Comparison of ENCODE assay signal across 8 cellular contexts in the genomic region with DNA sequence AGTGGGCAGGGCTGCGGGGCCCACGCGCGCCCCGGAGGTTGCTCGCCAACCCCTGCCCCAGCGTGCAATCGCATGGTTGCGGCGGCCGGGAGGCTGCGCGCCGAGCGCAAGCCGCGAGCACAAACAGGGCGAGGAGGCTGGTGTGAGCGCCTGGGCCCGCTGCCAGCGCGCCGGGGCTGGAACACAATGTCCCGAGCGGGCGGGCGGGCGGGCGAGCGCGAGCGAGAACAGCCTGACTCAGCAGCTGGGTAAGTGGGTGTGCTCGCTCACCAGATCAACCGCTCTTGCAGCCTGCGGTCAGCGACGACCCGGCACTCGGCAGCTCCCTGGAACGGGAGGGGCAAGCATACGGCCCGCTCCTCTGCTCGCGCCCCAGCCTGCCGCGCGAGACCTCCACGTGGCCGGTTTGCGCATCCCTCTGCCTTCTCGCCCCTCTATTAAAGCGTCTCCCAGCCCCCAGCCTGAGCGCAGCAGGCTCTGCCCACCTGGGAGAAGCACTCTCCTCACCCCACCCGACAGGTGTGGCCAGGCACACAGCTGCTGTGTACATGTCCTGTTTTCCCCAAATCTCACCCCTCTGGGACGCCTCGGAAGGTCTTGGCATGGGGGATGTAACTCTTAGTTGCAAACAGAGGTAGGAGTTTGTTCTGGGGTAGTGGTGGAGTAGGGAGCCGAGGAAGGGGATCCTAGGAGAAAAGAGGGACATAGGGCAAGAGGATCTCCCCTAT. TPM values are rescaled to one million over a fixed set of nuclear protein-coding genes. Genes with fewer than 3 reads are reported as not detected.
A peak's percentile ranks its signal among the peaks of the same experiment; 100 is the strongest.
DNase-seq lines count a peak whose midpoint lies in the region; ATAC-seq and TF ChIP-seq lines count a peak whose summit lies in the region.

No MANE protein-coding gene starts in this region.

- peak; percentile 52 to 60 (median 56) for ATAC-seq in T-cell (replicated peaks in 1 of 4)
- ATAC-seq in left cardiac atrium: peak; percentile 72
- peak; percentile 80 to 86 for ATAC-seq in upper lobe of left lung (ENCODE audit: low FRiP score in 2 of 2)

- peak in 2 of 4 donors; percentile 26 to 95 for TF ChIP-seq POLR2A in upper lobe of left lung (IDR thresholded peaks at IDR 0.05)

- peak overlapping the region in 3 of 4 donors; percentile 38 to 49 (median 48) for H3K4me3 ChIP-seq in upper lobe of left lung

- no peaks in the 10 kb centered on the region for H3K9me3 ChIP-seq in upper lobe of left lung

- no peaks in the 10 kb centered on the region for H3K9me3 Mint-ChIP-seq in T-cell

- WGBS in upper lobe of left lung, 2 donors: 2 to 5% methylated on average over 9 to 31 of the region's 57 CpGs

- H3K27me3 Mint-ChIP-seq in T-cell: no peaks in the 10 kb centered on the region

- H3K4me3 Mint-ChIP-seq in T-cell: peak overlapping the region; percentile 72 to 79 (median 74)

- H3K4me1 Mint-ChIP-seq in T-cell: peaks cover 85 to 91% (median 86%) of the 10 kb centered on the region in 3 donors

- POLR2A ChIA-PET in HEK293T (lab: Yijun Ruan, JAX) (interaction anchor here (0.6 to 1.6 kb wide), 8 partner anchors 10 to 126 kb away, joined by 3 to 9 read pairs (median 4); no protein-coding TSS in a partner anchor), T-cell (lab: Charles Lee) (interaction anchor here (0.6 kb wide), 3 partner anchors 10 to 137 kb away, joined by 3 to 4 read pairs (median 3); no protein-coding TSS in a partner anchor)

- intact Hi-C loops in left cardiac atrium (cut with DNase I): no loop called here
- intact Hi-C loops in posterior vena cava (cut with DNase I): no loop called here

- CTCF ChIA-PET in HEK293T (lab: Yijun Ruan, JAX): interaction anchor here (2.3 kb wide), 1 partner anchor 8 kb away, joined by 11 read pairs; a partner anchor contains a TSS
- CTCF ChIA-PET in T-cell (lab: Charles Lee): interaction anchor here (0.7 to 1.8 kb wide), 8 partner anchors 8 to 143 kb away, joined by 3 to 9 read pairs (median 4); no protein-coding TSS in a partner anchor

- TF ChIP-seq EP300 in upper lobe of left lung (IDR thresholded peaks at IDR 0.05): peak; percentile 94 to 99 (median 98)

- DNase-seq in G401 (ENCODE audit: low spot score) (peak; percentile 78), HEK293T (ENCODE audit: extremely low spot score) (peak; percentile 70), NCI-H128 (lab: John Stamatoyannopoulos, UW; ENCODE audit: unreplicated experiment) (peak; percentile 29), T-cell (peak; percentile 77 to 95 (median 84)), amniotic epithelial cell (ENCODE audit: low read depth) (peak; percentile 98), left cardiac atrium (peak; percentile 95), posterior vena cava (ENCODE audit: low spot score) (peak; percentile 98), upper lobe of left lung (peak; percentile 97 to 100)

- peaks cover 83 to 94% (median 90%) of the 10 kb centered on the region in 4 donors for H3K4me1 ChIP-seq in upper lobe of left lung

- peak overlapping the region; percentile 99 to 100 (median 100) for H3K27ac ChIP-seq in upper lobe of left lung

- no peaks in the 10 kb centered on the region for H3K36me3 Mint-ChIP-seq in T-cell

- in situ Hi-C loops in G401 (cut with HindIII; ENCODE audit: low sequenced_read_pairs): no loop called here

- no peaks in the 10 kb centered on the region for H3K27me3 ChIP-seq in upper lobe of left lung

- TF ChIP-seq CTCF in upper lobe of left lung (IDR thresholded peaks at IDR 0.05): peak in 3 of 6 experiments; percentile 25 to 54 (median 51)

- H3K27ac Mint-ChIP-seq in T-cell: peak overlapping the region; percentile 94 to 96

- no peaks in the 10 kb centered on the region for H3K36me3 ChIP-seq in upper lobe of left lung

TF ChIP-seq in HEK293T, 16 proteins besides CTCF, POLR2A, EP300 and RAD21:
- TF ChIP-seq, protein P1, sequence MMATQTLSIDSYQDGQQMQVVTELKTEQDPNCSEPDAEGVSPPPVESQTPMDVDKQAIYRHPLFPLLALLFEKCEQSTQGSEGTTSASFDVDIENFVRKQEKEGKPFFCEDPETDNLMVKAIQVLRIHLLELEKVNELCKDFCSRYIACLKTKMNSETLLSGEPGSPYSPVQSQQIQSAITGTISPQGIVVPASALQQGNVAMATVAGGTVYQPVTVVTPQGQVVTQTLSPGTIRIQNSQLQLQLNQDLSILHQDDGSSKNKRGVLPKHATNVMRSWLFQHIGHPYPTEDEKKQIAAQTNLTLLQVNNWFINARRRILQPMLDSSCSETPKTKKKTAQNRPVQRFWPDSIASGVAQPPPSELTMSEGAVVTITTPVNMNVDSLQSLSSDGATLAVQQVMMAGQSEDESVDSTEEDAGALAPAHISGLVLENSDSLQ (IDR thresholded peaks at IDR 0.05): no peak
- peak; percentile 64 for TF ChIP-seq L3MBTL2 (conservative IDR thresholded peaks at IDR 0.05)
TF ChIP-seq in HEK293T: peak in this region for 1.

RNA-seq across cellular contexts. Expression of a gene that starts 8.7 kb away (rescaled TPM):
- 0.68 TPM in 1 of 2 replicates, not detected in the other for total RNA-seq in G401 (2014; rRNA removed; shearing (Covaris generic))
- total RNA-seq in T-cell (1 to 10 TPM in 2 of 5 donors, under 1 TPM in 3; 0.63 to 1.8 (median 0.90) TPM), left cardiac atrium (under 1 TPM; 0.21 to 0.29 TPM), posterior vena cava (1 to 10 TPM in 1 of 2 donors, under 1 TPM in 1; 0.57 to 1.1 TPM), upper lobe of left lung (1 to 10 TPM in 1 of 6 donors, under 1 TPM in 4, not detected in 1; 0.46 to 6.3 (median 0.74) TPM)

RNA-seq across cellular contexts. Expression of a gene that starts 39.4 kb away (rescaled TPM):
- total RNA-seq in G401 (2014; rRNA removed; shearing (Covaris generic)): 29.4 and 33.5 TPM in 2 replicates
- total RNA-seq in T-cell (100 to 1,000 TPM in 1 of 5 donors, 10 to 100 TPM in 4; 61.4 to 130 (median 63.9) TPM), left cardiac atrium (100 to 1,000 TPM; 101 to 117 TPM), posterior vena cava (100 to 1,000 TPM in 1 of 2 donors, 10 to 100 TPM in 1; 83.1 to 193 TPM), upper lobe of left lung (100 to 1,000 TPM; 112 to 203 (median 143) TPM)

RNA-seq across cellular contexts. Expression of a gene that starts 48.3 kb away (rescaled TPM):
- not detected in 2 replicates for total RNA-seq in G401 (2014; rRNA removed; shearing (Covaris generic))
- not detected for total RNA-seq in T-cell
- not detected for total RNA-seq in left cardiac atrium
- total RNA-seq in posterior vena cava: not detected
- not detected for total RNA-seq in upper lobe of left lung

RNA-seq across cellular contexts. Expression of a gene that starts 52.7 kb away (rescaled TPM):
- not detected in 2 replicates for total RNA-seq in G401 (2014; rRNA removed; shearing (Covaris generic))
- not detected for total RNA-seq in T-cell
- total RNA-seq in left cardiac atrium: not detected
- not detected for total RNA-seq in posterior vena cava
- total RNA-seq in upper lobe of left lung: not detected

Comparison
In these comparisons a context has a peak if more than half of its experiments do, and no peak if none do; other contexts are left out.
1. Peak in every context shown above with its lines: DNase-seq, ATAC-seq, H3K4me3 ChIP-seq and H3K27ac ChIP-seq.
2. DNase-seq: peak in every context shown above with its lines; median percentile 98 in upper lobe of left lung; 98 in amniotic epithelial cell; 98 in posterior vena cava; 95 in left cardiac atrium; 84 in T-cell; 78 in G401; 70 in HEK293T; 29 in NCI-H128.